28 cellular contexts compared by ENCODE assay signal in genomic region chr20:47971321-47971781, GRCh38.
DNase-seq lines count a peak whose midpoint lies in the region; ATAC-seq and TF ChIP-seq lines count a peak whose summit lies in the region.
"Had no signal": no experiment of that assay in that cellular context is flagged by ENCODE, and none has a peak within 500 bp of the region (broad histone marks: within the 10 kb centered on the region; RNA-seq: fewer than 3 reads in every experiment).

No MANE protein-coding gene starts in this region.

- H3K4me3 ChIP-seq in BLaER1 treated with 17β-estradiol and CSF1 and Interleukin-3, amounts not matched to agents 10 nM and 100 nM = no peak overlapping the region
- H3K4me3 ChIP-seq in HAP-1 (no peak overlapping the region), SK-N-MC (peak overlapping the region; percentile 45; the same call in 1 of the 2 replicates), A673 (ENCODE audit: low read depth, low read length, poor library complexity, severe bottlenecking) (no peak overlapping the region)
- H3K4me3 ChIP-seq: ascending aorta, cardiac muscle cell, hepatocyte, Peyer's patch, tibial artery had no signal

- peaks cover 29% of the 10 kb centered on the region for H3K27me3 Mint-ChIP-seq in nephron (ENCODE audit: low read depth)

- CTCF ChIA-PET in A673 (lab: Charles Lee) = no interaction called here

- H3K36me3 Mint-ChIP-seq in nephron (ENCODE audit: low read depth) = no peaks in the 10 kb centered on the region
- H3K36me3 Mint-ChIP-seq: activated naive CD8-positive, alpha-beta T cell treated with anti-CD3 and anti-CD28 coated beads for 36 hours; CD4-positive, alpha-beta memory T cell; IgD-negative memory B cell had no signal

- BruUV-seq in A673 (replicated peaks; lab: Mats Ljungman, UMichigan) = no TSS peak

- H4K20me1 ChIP-seq in BLaER1 treated with 17β-estradiol and CSF1 and Interleukin-3, amounts not matched to agents 10 nM and 100 nM = no peaks in the 10 kb centered on the region

- H3K27ac Mint-ChIP-seq in nephron = peak overlapping the region; percentile 30 to 69 (median 34)
- H3K27ac Mint-ChIP-seq: activated CD4-positive, alpha-beta T cell treated with anti-CD3 and anti-CD28 coated beads, Interleukin-2, amount 10 ng/mL, durations not matched to agents 7 days and 5 days; activated naive CD8-positive, alpha-beta T cell treated with anti-CD3 and anti-CD28 coated beads for 36 hours; CD4-positive, alpha-beta memory T cell; IgD-negative memory B cell had no signal

- intact Hi-C loops in A673 (cut with micrococcal nuclease; ENCODE audit: unreplicated experiment) = no loop called here

- peak overlapping the region in 10 of 11 experiments; percentile 41 to 82 (median 65); a peak in 16 of 22 replicates for H3K4me2 ChIP-seq in BLaER1 treated with 17β-estradiol and CSF1 and Interleukin-3, amounts not matched to agents 10 nM and 100 nM

- peaks cover 36% of the 10 kb centered on the region for H3K4me1 Mint-ChIP-seq in nephron
- H3K4me1 Mint-ChIP-seq: activated CD4-positive, alpha-beta T cell treated with anti-CD3 and anti-CD28 coated beads, Interleukin-2, amount 10 ng/mL, durations not matched to agents 7 days and 5 days; activated naive CD8-positive, alpha-beta T cell treated with anti-CD3 and anti-CD28 coated beads for 36 hours; CD4-positive, alpha-beta memory T cell had no signal

- H3K36me3 ChIP-seq in BLaER1 treated with 17β-estradiol and CSF1 and Interleukin-3, amounts not matched to agents 10 nM and 100 nM = no peaks in the 10 kb centered on the region
- H3K36me3 ChIP-seq in HAP-1 (replicated peaks) = no peaks in the 10 kb centered on the region
- H3K36me3 ChIP-seq in SK-N-MC (ENCODE audit: insufficient read depth, low read length) = no peaks in the 10 kb centered on the region
- H3K36me3 ChIP-seq in A673 (ENCODE audit: insufficient read depth, low read length, poor library complexity, severe bottlenecking) = no peaks in the 10 kb centered on the region
- H3K36me3 ChIP-seq: ascending aorta, cardiac muscle cell, Peyer's patch, tibial artery, WERI-Rb-1 had no signal

- H3K9me3 ChIP-seq in BLaER1 treated with 17β-estradiol and CSF1 and Interleukin-3, amounts not matched to agents 10 nM and 100 nM (replicated peaks in 1 of 11) = no peaks in the 10 kb centered on the region
- H3K9me3 ChIP-seq in HAP-1 (no peaks in the 10 kb centered on the region), SK-N-MC (ENCODE audit: low read depth, low read length) (no peaks in the 10 kb centered on the region), A673 (ENCODE audit: low read depth, low read length, poor library complexity, severe bottlenecking) (no peaks in the 10 kb centered on the region)
- H3K9me3 ChIP-seq: ascending aorta, Peyer's patch, tibial artery had no signal

- POLR2A ChIA-PET in A673 (lab: Charles Lee; ENCODE audit: low non-redundant PET) = no interaction called here

- TF ChIP-seq CTCF in nephron (IDR thresholded peaks at IDR 0.05; ENCODE audit: unreplicated experiment in 3 of 3) (no peak), A673 (conservative IDR thresholded peaks at IDR 0.05; ENCODE audit: low read depth, low read length) (no peak)

- peak overlapping the region in 2 of 11 experiments; percentile 44 to 77; a peak in 2 of 22 replicates for H3K27ac ChIP-seq in BLaER1 treated with 17β-estradiol and CSF1 and Interleukin-3, amounts not matched to agents 10 nM and 100 nM
- peak overlapping the region; percentile 55; the same call in 1 of the 2 replicates for H3K27ac ChIP-seq in SK-N-MC
- no peak overlapping the region for H3K27ac ChIP-seq in A673 (ENCODE audit: low read depth, low read length, poor library complexity, severe bottlenecking)
- H3K27ac ChIP-seq: ascending aorta, cardiac muscle cell, epithelial cell of prostate, hepatocyte, Peyer's patch, tibial artery, WERI-Rb-1 had no signal

- in situ Hi-C loops in HAP-1 (cut with MboI; ENCODE audit: low sequenced_read_pairs) = no loop called here

- H3K9me3 Mint-ChIP-seq in nephron = no peaks in the 10 kb centered on the region
- H3K9me3 Mint-ChIP-seq: activated CD4-positive, alpha-beta T cell treated with anti-CD3 and anti-CD28 coated beads, Interleukin-2, amount 10 ng/mL, durations not matched to agents 7 days and 5 days; activated naive CD8-positive, alpha-beta T cell treated with anti-CD3 and anti-CD28 coated beads for 36 hours; CD4-positive, alpha-beta memory T cell had no signal

- DNase-seq in HAP-1 (ENCODE audit: low spot score in 2 of 2) (peak; percentile 55 to 87), SK-N-MC (ENCODE audit: low read depth, low spot score) (no peak), A673 (ENCODE audit: low spot score) (no peak), SHP77 (lab: John Stamatoyannopoulos, UW) (no peak)
- DNase-seq: activated CD4-positive, alpha-beta T cell treated with anti-CD3 and anti-CD28 coated beads, Interleukin-2, amount 10 ng/mL, durations not matched to agents 7 days and 5 days; activated effector memory CD4-positive, alpha-beta T cell treated with anti-CD3 and anti-CD28 coated beads, Interleukin-2, amount 50 U/mL, for 16 hours; activated naive CD8-positive, alpha-beta T cell treated with anti-CD3 and anti-CD28 coated beads for 36 hours; activated T-cell treated with anti-CD3 and anti-CD28 coated beads, Interleukin-2, amount 50 U/mL, for 1 hour; CD4-positive, alpha-beta memory T cell; effector CD8-positive, alpha-beta T cell; H7; NCI-H1048; NCI-H1694 treated with DMSO at 0.1 percent for 48 hours; NCI-H524 treated with DMSO at 0.1 percent for 48 hours; Peyer's patch; stimulated activated CD4-positive, alpha-beta T cell treated with anti-CD3 and anti-CD28 coated beads, Interleukin-4, amount 100 ng/mL, for 24 hours; T1000; tibial artery; WERI-Rb-1 had no signal

- no peak overlapping the region for H3K4me3 Mint-ChIP-seq in nephron
- H3K4me3 Mint-ChIP-seq: activated CD4-positive, alpha-beta T cell treated with anti-CD3 and anti-CD28 coated beads, Interleukin-2, amount 10 ng/mL, durations not matched to agents 7 days and 5 days; activated naive CD8-positive, alpha-beta T cell treated with anti-CD3 and anti-CD28 coated beads for 36 hours; CD4-positive, alpha-beta memory T cell; IgD-negative memory B cell had no signal

- ATAC-seq in GM21825 (IDR thresholded peaks at IDR 0.05; ENCODE audit: unreplicated experiment) (no peak), HG03469 (IDR thresholded peaks at IDR 0.05; ENCODE audit: unreplicated experiment) (no peak)

- no peak overlapping the region; a peak in 1 of 22 replicates for H3K9ac ChIP-seq in BLaER1 treated with 17β-estradiol and CSF1 and Interleukin-3, amounts not matched to agents 10 nM and 100 nM
- no peak overlapping the region for H3K9ac ChIP-seq in SK-N-MC (ENCODE audit: insufficient read length)

- H3K27me3 ChIP-seq in BLaER1 treated with 17β-estradiol and CSF1 and Interleukin-3, amounts not matched to agents 10 nM and 100 nM = no peaks in the 10 kb centered on the region
- H3K27me3 ChIP-seq in HAP-1 (ENCODE audit: low read depth) = no peaks in the 10 kb centered on the region
- no peaks in the 10 kb centered on the region for H3K27me3 ChIP-seq in A673 (replicated peaks; ENCODE audit: insufficient read depth, low read depth, low read length, poor library complexity)
- H3K27me3 ChIP-seq: ascending aorta, cardiac muscle cell, hepatocyte, Peyer's patch had no signal

- peaks cover 28 to 75% (median 54%) of the 10 kb centered on the region in 10 experiments for H3K4me1 ChIP-seq in BLaER1 treated with 17β-estradiol and CSF1 and Interleukin-3, amounts not matched to agents 10 nM and 100 nM
- H3K4me1 ChIP-seq in HAP-1 (peaks cover 13% of the 10 kb centered on the region), A673 (ENCODE audit: insufficient read depth, low read length, poor library complexity, severe bottlenecking) (peaks cover 4% of the 10 kb centered on the region)
- H3K4me1 ChIP-seq: ascending aorta, Peyer's patch, tibial artery had no signal

Comparison
In these comparisons a context has a peak if more than half of its experiments do, and no peak if none do; other contexts are left out.
1. DNase-seq: peak in HAP-1 (2 of 2); none in SK-N-MC (single experiment), A673 (single experiment) and SHP77 (0 of 2).